Comparison of ENCODE assay signal across 1 cellular context in genomic region chr6:157823001-157823522, GRCh38.
A peak's percentile ranks its signal among the peaks of the same experiment; 100 is the strongest.
TF ChIP-seq lines count a peak whose summit lies in the region.

TSS of gene SNX9 (plus strand) at chr6:157823246. CDS start at chr6:157823435, 189 bp downstream.

TF ChIP-seq in K562, 482 proteins besides CTCF, POLR2A, EP300 and RAD21 (continued from another document and continues in another):
- TF ChIP-seq MCM7 (IDR thresholded peaks at IDR 0.05) (no peak), PHB2 (IDR thresholded peaks at IDR 0.05; ENCODE audit: low read depth) (no peak), JUND (IDR thresholded peaks at IDR 0.05; ENCODE audit: borderline replicate concordance, low read depth, low read length) (0 out of 2 replicates have a peak, but pooled peaks have one; percentile 44), JUND (tag; IDR thresholded peaks at IDR 0.05; ENCODE audit: borderline replicate concordance, low read depth, low read length) (no peak; the same call in 2 of the 3 replicates), MBD2 (IDR thresholded peaks at IDR 0.05; ENCODE audit: borderline replicate concordance, low read depth) (no peak), NBN (IDR thresholded peaks at IDR 0.05; ENCODE audit: low read depth) (no peak), SNIP1 (IDR thresholded peaks at IDR 0.05; ENCODE audit: low read depth) (no peak), MIER1 (IDR thresholded peaks at IDR 0.05; ENCODE audit: low read depth) (no peak), TBL1XR1 (IDR thresholded peaks at IDR 0.05; ENCODE audit: low read length in 2 of 2) (0 out of 4 replicates have a peak, but pooled peaks of 1 of the 2 experiments have one; percentile 14), ZNF75A (CRISPR knock-in tag; IDR thresholded peaks at IDR 0.05) (no peak), ZNF584 (CRISPR knock-in tag; IDR thresholded peaks at IDR 0.05; ENCODE audit: low read depth) (no peak), DPF2 (IDR thresholded peaks at IDR 0.05) (no peak), DEAF1 (CRISPR knock-in tag; IDR thresholded peaks at IDR 0.05) (no peak), HSF4 (CRISPR knock-in tag; IDR thresholded peaks at IDR 0.05; ENCODE audit: borderline replicate concordance) (no peak), EZH2 (IDR thresholded peaks at IDR 0.05; ENCODE audit: borderline replicate concordance, low read depth, low read length) (no peak), MAX (CRISPR knock-in tag; IDR thresholded peaks at IDR 0.05) (no peak), ZNF124 (CRISPR knock-in tag; IDR thresholded peaks at IDR 0.05) (no peak), TRIM28 (IDR thresholded peaks at IDR 0.05) (no peak), TCF7 (IDR thresholded peaks at IDR 0.05; ENCODE audit: borderline replicate concordance) (no peak), FOXP1 (CRISPR knock-in tag; IDR thresholded peaks at IDR 0.05) (peak; percentile 64; the same call in 1 of the 2 replicates), GTF2A2 (tag; IDR thresholded peaks at IDR 0.05) (no peak), HES1 (IDR thresholded peaks at IDR 0.05; ENCODE audit: low read depth) (no peak), NR3C1 (CRISPR knock-in tag; IDR thresholded peaks at IDR 0.05) (peak; percentile 49), ZNF174 (CRISPR knock-in tag; IDR thresholded peaks at IDR 0.05) (no peak), MYNN (IDR thresholded peaks at IDR 0.05) (no peak), MYNN (CRISPR knock-in tag; IDR thresholded peaks at IDR 0.05) (no peak), ZNF77 (CRISPR knock-in tag; IDR thresholded peaks at IDR 0.05) (no peak), RCOR1 (IDR thresholded peaks at IDR 0.05; ENCODE audit: borderline replicate concordance in 1 of 2, low read depth in 2 of 2, low read length in 2 of 2) (peak in 1 of 2 experiments; percentile 40; a peak in 1 of 4 replicates), PCBP1 (IDR thresholded peaks at IDR 0.05; ENCODE audit: low read depth, low read length, poor library complexity, severe bottlenecking) (peak; percentile 1), RFX5 (IDR thresholded peaks at IDR 0.05; ENCODE audit: low read depth, low read length) (no peak), MAFK (IDR thresholded peaks at IDR 0.05; ENCODE audit: low read length) (no peak), FOXK1 (CRISPR knock-in tag; IDR thresholded peaks at IDR 0.05; ENCODE audit: borderline replicate concordance) (no peak), FUS (optimal IDR thresholded peaks at IDR 0.05; ENCODE audit: low read depth, low read length) (no peak), MEF2A (IDR thresholded peaks at IDR 0.05; ENCODE audit: control insufficient read depth, low read depth, low read length) (no peak), ZBTB8A (IDR thresholded peaks at IDR 0.05; ENCODE audit: partially characterized antibody) (no peak), KDM5B (IDR thresholded peaks at IDR 0.05; ENCODE audit: insufficient replicate concordance, low read depth, low read length) (peak; percentile 0), SMARCA4 (IDR thresholded peaks at IDR 0.05) (no peak), YY1 (IDR thresholded peaks at IDR 0.05; ENCODE audit: borderline replicate concordance in 1 of 3, control insufficient read depth in 1 of 3, extremely low read depth in 1 of 3, insufficient read depth in 3 of 3, insufficient read length in 1 of 3, insufficient replicate concordance in 2 of 3, low read depth in 1 of 3, low read length in 2 of 3) (peak in 2 of 3 experiments; percentile 33 to 71), NR2F6 (CRISPR knock-in tag; IDR thresholded peaks at IDR 0.05) (no peak), UBTF (IDR thresholded peaks at IDR 0.05; ENCODE audit: borderline replicate concordance in 1 of 2, low read depth in 2 of 2, low read length in 2 of 2) (peak; percentile 93 to 96), BRCA1 (IDR thresholded peaks at IDR 0.05) (no peak), BRCA1 (CRISPR knock-in tag; IDR thresholded peaks at IDR 0.05) (no peak), NUFIP1 (IDR thresholded peaks at IDR 0.05; ENCODE audit: partially characterized antibody) (no peak), GTF2F1 (IDR thresholded peaks at IDR 0.05; ENCODE audit: low read depth, low read length) (peak; percentile 24; the same call in 1 of the 2 replicates), MEIS2 (IDR thresholded peaks at IDR 0.05; ENCODE audit: partially characterized antibody) (peak; percentile 11), E2F1 (CRISPR knock-in tag; IDR thresholded peaks at IDR 0.05) (no peak), PHF21A (IDR thresholded peaks at IDR 0.05; ENCODE audit: borderline replicate concordance, low read depth) (no peak), SETDB1 (IDR thresholded peaks at IDR 0.05; ENCODE audit: low read length) (no peak), RB1 (IDR thresholded peaks at IDR 0.05; ENCODE audit: low read depth) (peak; percentile 79), ZNF512 (tag; IDR thresholded peaks at IDR 0.05) (no peak), NFYB (IDR thresholded peaks at IDR 0.05; ENCODE audit: extremely low read depth, insufficient read length) (no peak), MAZ (CRISPR knock-in tag; conservative IDR thresholded peaks at IDR 0.05 in 1 of 2, IDR thresholded peaks at IDR 0.05 in 1 of 2) (peak; percentile 8 to 24; a peak in 3 of 4 replicates), ZNF57 (CRISPR knock-in tag; IDR thresholded peaks at IDR 0.05) (peak; percentile 32; the same call in 1 of the 2 replicates), TEAD4 (IDR thresholded peaks at IDR 0.05; ENCODE audit: low read length) (0 out of 2 replicates have a peak, but pooled peaks have one; percentile 1), TEAD4 (CRISPR knock-in tag; IDR thresholded peaks at IDR 0.05; ENCODE audit: borderline replicate concordance) (no peak), ZSCAN32 (CRISPR knock-in tag; IDR thresholded peaks at IDR 0.05) (no peak), PHB (CRISPR knock-in tag; IDR thresholded peaks at IDR 0.05) (no peak), BACH1 (tag; IDR thresholded peaks at IDR 0.05) (no peak), ZMIZ1 (IDR thresholded peaks at IDR 0.05; ENCODE audit: low read depth in 2 of 2, low read length in 2 of 2) (no peak), BRF1 (IDR thresholded peaks at IDR 0.05; ENCODE audit: borderline replicate concordance, extremely low read depth, insufficient read length) (no peak), GATAD2B (IDR thresholded peaks at IDR 0.05; ENCODE audit: borderline replicate concordance) (peak; percentile 67), ZNF592 (IDR thresholded peaks at IDR 0.05) (peak; percentile 55), HCFC1 (IDR thresholded peaks at IDR 0.05; ENCODE audit: low read depth, low read length) (peak; percentile 45)
